26 cellular contexts compared by ENCODE assay signal in genomic region chrX:74446876-74447275, GRCh38. TPM values are rescaled to one million over a fixed set of nuclear protein-coding genes. Genes with fewer than 3 reads are reported as not detected.
"Had no signal": no experiment of that assay in that cellular context is flagged by ENCODE, and none has a peak within 500 bp of the region (broad histone marks: within the 10 kb centered on the region; RNA-seq: fewer than 3 reads in every experiment).

No MANE protein-coding gene starts in this region.

- H3K9me3 ChIP-seq: adrenal gland, esophagus squamous epithelium had no signal

- ATAC-seq: activated CD4-positive, CD25-positive, alpha-beta regulatory T cell treated with anti-CD3 and anti-CD28 coated beads, Interleukin-2, amount 50 U/mL, for 24 hours; activated CD8-positive, alpha-beta memory T cell treated with anti-CD3 and anti-CD28 coated beads, Interleukin-2, amount 10 ng/mL, durations not matched to agents 7 days and 5 days; activated CD8-positive, alpha-beta T cell treated with anti-CD3 and anti-CD28 coated beads, Interleukin-2, amount 10 ng/mL, durations not matched to agents 7 days and 5 days; activated naive CD8-positive, alpha-beta T cell treated with anti-CD3 and anti-CD28 coated beads, Interleukin-2, amount 50 U/mL, for 24 hours; T-helper 17 cell had no signal

- H3K4me3 ChIP-seq: adrenal gland, esophagus squamous epithelium had no signal

- H3K27me3 ChIP-seq: adrenal gland, esophagus squamous epithelium had no signal

- H3K27ac ChIP-seq: adrenal gland, WERI-Rb-1 had no signal

- DNase-seq: activated B cell treated with CpG ODN at 0.5 μM for 24 hours; activated CD4-positive, alpha-beta memory T cell treated with anti-CD3 and anti-CD28 coated beads for 36 hours; activated CD4-positive, alpha-beta T cell treated with anti-CD3 and anti-CD28 coated beads, Interleukin-2, amount 10 ng/mL, durations not matched to agents 24 days and 14 days; activated CD8-positive, alpha-beta memory T cell treated with anti-CD3 and anti-CD28 coated beads, Interleukin-2, amount 10 ng/mL, durations not matched to agents 7 days and 5 days; activated CD8-positive, alpha-beta memory T cell treated with anti-CD3 and anti-CD28 coated beads, Interleukin-2, amount 50 U/mL, for 4 hours; activated CD8-positive, alpha-beta T cell treated with anti-CD3 and anti-CD28 coated beads, Interleukin-2, amount 10 ng/mL, durations not matched to agents 7 days and 5 days; activated effector memory CD4-positive, alpha-beta T cell treated with anti-CD3 and anti-CD28 coated beads, Interleukin-2, amount 50 U/mL, for 16 hours; activated naive CD4-positive, alpha-beta T cell treated with anti-CD3 and anti-CD28 coated beads for 36 hours; activated naive CD8-positive, alpha-beta T cell treated with anti-CD3 and anti-CD28 coated beads for 36 hours; activated naive CD8-positive, alpha-beta T cell treated with anti-CD3 and anti-CD28 coated beads, Interleukin-2, amount 50 U/mL, for 24 hours; activated T-cell treated with anti-CD3 and anti-CD28 coated beads, Interleukin-2, amount 50 U/mL, for 1 hour; activated T-cell treated with anti-CD3 and anti-CD28 coated beads, Interleukin-2, amount 50 U/mL, for 48 hours; adrenal gland; amygdala; aorta; caudate nucleus; effector CD8-positive, alpha-beta T cell; erythroblast; esophagus squamous epithelium; head of caudate nucleus; hippocampal formation; T-helper 1 cell; T-helper 17 cell; T1000; WERI-Rb-1 had no signal

- H3K36me3 ChIP-seq: adrenal gland, esophagus squamous epithelium, WERI-Rb-1 had no signal

RNA-seq across cellular contexts. Expression of gene SLC16A2, which starts 25.6 kb away (rescaled TPM):
- total RNA-seq: activated B cell treated with CpG ODN at 0.5 μM for 24 hours; activated CD8-positive, alpha-beta T cell treated with anti-CD3 and anti-CD28 coated beads, Interleukin-2, amount 10 ng/mL, durations not matched to agents 7 days and 5 days had no signal
